ENCODE assay signal across 14 cellular contexts in the genomic region with DNA sequence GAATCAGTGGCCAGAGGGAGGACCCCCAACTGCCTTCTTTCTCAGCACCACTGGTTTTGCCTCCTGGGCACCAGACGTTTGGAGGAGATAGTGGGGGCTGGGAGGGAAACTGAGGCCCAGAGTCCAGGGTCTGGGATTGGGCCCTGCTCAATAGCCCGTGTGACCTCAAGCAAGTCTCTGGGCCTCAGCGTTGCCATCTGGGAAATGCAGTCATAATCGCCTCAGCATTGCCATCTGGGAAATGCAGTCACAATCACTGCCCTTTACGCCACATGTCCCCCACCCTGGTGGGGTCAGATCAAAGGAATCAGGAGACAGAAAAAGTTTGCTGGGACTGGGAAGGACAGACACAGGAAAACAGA. TPM values are rescaled to one million over a fixed set of nuclear protein-coding genes. Genes with fewer than 3 reads are reported as not detected.
DNase-seq lines count a peak whose midpoint lies in the region; ATAC-seq, FAIRE-seq and TF ChIP-seq lines count a peak whose summit lies in the region.
"Had no signal": no experiment of that assay in that cellular context is flagged by ENCODE, and none has a peak within 500 bp of the region (broad histone marks: within the 10 kb centered on the region; RNA-seq: fewer than 3 reads in every experiment).

No MANE protein-coding gene starts in this region.

- CTCF ChIA-PET in CD4-positive, alpha-beta memory T cell (lab: Charles Lee; ENCODE audit: partially characterized antibody): interaction anchor here (1.3 to 3.0 kb wide), 4 partner anchors 8 to 93 kb away, joined by 5 to 25 read pairs (median 9); partner anchors contain the start of genes CDK9 and TOR2A

- no peaks in the 10 kb centered on the region for H3K27me3 Mint-ChIP-seq in CD4-positive, alpha-beta memory T cell
- H3K27me3 Mint-ChIP-seq in natural killer cell treated with Interleukin-12 subunit alpha and Interleukin-12 subunit beta and Interleukin-15 and Interleukin-18, amount 100 ng/mL, for 72 hours: no peaks in the 10 kb centered on the region

- H3K27ac Mint-ChIP-seq in CD4-positive, alpha-beta memory T cell: peak overlapping the region; percentile 96 to 98 (median 97)
- peak overlapping the region; percentile 92 to 98 for H3K27ac Mint-ChIP-seq in activated naive CD4-positive, alpha-beta T cell treated with anti-CD3 and anti-CD28 coated beads, Interleukin-2, amount 50 U/mL, for 72 hours
- peak overlapping the region; percentile 88 to 91 for H3K27ac Mint-ChIP-seq in natural killer cell treated with Interleukin-12 subunit alpha and Interleukin-12 subunit beta and Interleukin-15 and Interleukin-18, amount 100 ng/mL, for 72 hours
- H3K27ac Mint-ChIP-seq: WTC11 had no signal

- intact Hi-C loops in CD4-positive, alpha-beta memory T cell (cut with micrococcal nuclease): loop anchor here (1.0 kb wide), 1 partner anchor 8 kb away; no protein-coding TSS in a partner anchor

- ATAC-seq in activated naive CD4-positive, alpha-beta T cell treated with anti-CD3 and anti-CD28 coated beads, Interleukin-2, amount 50 U/mL, for 72 hours: no peak
- ATAC-seq in natural killer cell treated with Interleukin-12 subunit alpha and Interleukin-12 subunit beta and Interleukin-15 and Interleukin-18, amount 100 ng/mL, for 72 hours: no peak
- ATAC-seq in GM21515 (IDR thresholded peaks at IDR 0.05; ENCODE audit: unreplicated experiment): no peak

- no peaks in the 10 kb centered on the region for H3K9me3 Mint-ChIP-seq in CD4-positive, alpha-beta memory T cell
- no peaks in the 10 kb centered on the region for H3K9me3 Mint-ChIP-seq in activated naive CD4-positive, alpha-beta T cell treated with anti-CD3 and anti-CD28 coated beads, Interleukin-2, amount 50 U/mL, for 72 hours
- no peaks in the 10 kb centered on the region for H3K9me3 Mint-ChIP-seq in natural killer cell treated with Interleukin-12 subunit alpha and Interleukin-12 subunit beta and Interleukin-15 and Interleukin-18, amount 100 ng/mL, for 72 hours
- H3K9me3 Mint-ChIP-seq: WTC11 had no signal

- no peaks in the 10 kb centered on the region for H3K27me3 ChIP-seq in CD4-positive, alpha-beta memory T cell (ENCODE audit: insufficient read depth, low read length)
- no peaks in the 10 kb centered on the region for H3K27me3 ChIP-seq in HL-60 (ENCODE audit: insufficient read depth, poor library complexity, severe bottlenecking)

- no peak for DNase-seq in CD4-positive, alpha-beta memory T cell
- DNase-seq in HL-60 (ENCODE audit: low read depth in 1 of 2, low spot score in 1 of 2) (no peak), NOMO-1 (lab: John Stamatoyannopoulos, UW; ENCODE audit: unreplicated experiment in 2 of 2) (no peak), urothelium cell line (ENCODE audit: low spot score) (no peak), putamen (ENCODE audit: low spot score) (no peak)
- no peak for DNase-seq in activated naive CD4-positive, alpha-beta T cell treated with anti-CD3 and anti-CD28 coated beads, Interleukin-2, amount 50 U/mL, for 72 hours (ENCODE audit: low spot score in 2 of 2)
- no peak for DNase-seq in natural killer cell treated with Interleukin-12 subunit alpha and Interleukin-12 subunit beta and Interleukin-15 and Interleukin-18, amount 100 ng/mL, for 72 hours (ENCODE audit: low spot score)
- DNase-seq: Calu3, kidney, NCI-H2081 treated with DMSO at 0.1 percent for 48 hours had no signal

- POLR2A ChIA-PET in CD4-positive, alpha-beta memory T cell (lab: Charles Lee; ENCODE audit: partially characterized antibody): interaction anchor here (1.0 to 15.3 kb wide), 11 partner anchors 7 to 291 kb away, joined by 3 to 377 read pairs (median 4); partner anchors contain the start of genes CDK9, ENG, NAIF1 and SH2D3C

- peaks cover 0 to 36% of the 10 kb centered on the region in 2 donors for H3K36me3 Mint-ChIP-seq in CD4-positive, alpha-beta memory T cell
- H3K36me3 Mint-ChIP-seq in activated naive CD4-positive, alpha-beta T cell treated with anti-CD3 and anti-CD28 coated beads, Interleukin-2, amount 50 U/mL, for 72 hours: peaks cover 26 to 27% of the 10 kb centered on the region in 2 donors
- H3K36me3 Mint-ChIP-seq in natural killer cell treated with Interleukin-12 subunit alpha and Interleukin-12 subunit beta and Interleukin-15 and Interleukin-18, amount 100 ng/mL, for 72 hours: peaks cover 4% of the 10 kb centered on the region
- H3K36me3 Mint-ChIP-seq: brain, WTC11 had no signal

- H3K36me3 ChIP-seq in CD4-positive, alpha-beta memory T cell (ENCODE audit: insufficient read depth, low read length): peaks cover 19% of the 10 kb centered on the region
- H3K36me3 ChIP-seq: prostate gland had no signal

- no peaks in the 10 kb centered on the region for H3K9me3 ChIP-seq in CD4-positive, alpha-beta memory T cell (ENCODE audit: control insufficient read depth in 1 of 2, low read length in 2 of 2)
- H3K9me3 ChIP-seq: prostate gland had no signal

- H3K4me1 Mint-ChIP-seq in CD4-positive, alpha-beta memory T cell: peaks cover 17 to 69% (median 48%) of the 10 kb centered on the region in 4 donors
- peaks cover 39 to 43% of the 10 kb centered on the region in 2 donors for H3K4me1 Mint-ChIP-seq in natural killer cell treated with Interleukin-12 subunit alpha and Interleukin-12 subunit beta and Interleukin-15 and Interleukin-18, amount 100 ng/mL, for 72 hours (ENCODE audit: low read depth in 2 of 2)

- no peak for TF ChIP-seq CTCF in HL-60 (IDR thresholded peaks at IDR 0.05; ENCODE audit: insufficient read depth, low read length)

- H3K4me3 ChIP-seq in CD4-positive, alpha-beta memory T cell (ENCODE audit: low read length in 2 of 2): peak overlapping the region; percentile 63 to 97
- peak overlapping the region; percentile 80 for H3K4me3 ChIP-seq in HL-60 (replicated peaks; ENCODE audit: insufficient read depth, low read length)
- H3K4me3 ChIP-seq: prostate gland had no signal

- H3K27ac ChIP-seq in CD4-positive, alpha-beta memory T cell (ENCODE audit: low read depth, low read length): peak overlapping the region; percentile 91
- H3K27ac ChIP-seq in HL-60 (replicated peaks): peak overlapping the region; percentile 73
- H3K27ac ChIP-seq: prostate gland had no signal

- H3K4me1 ChIP-seq in CD4-positive, alpha-beta memory T cell (ENCODE audit: insufficient read depth, low read length): peaks cover 79% of the 10 kb centered on the region
- H3K4me1 ChIP-seq: prostate gland had no signal

- H3K4me3 Mint-ChIP-seq in CD4-positive, alpha-beta memory T cell: peak overlapping the region; percentile 99 to 100 (median 100)
- H3K4me3 Mint-ChIP-seq in natural killer cell treated with Interleukin-12 subunit alpha and Interleukin-12 subunit beta and Interleukin-15 and Interleukin-18, amount 100 ng/mL, for 72 hours: peak overlapping the region; percentile 98
- H3K4me3 Mint-ChIP-seq: WTC11 had no signal

- no peak for FAIRE-seq in urothelium cell line (lab: Jason Lieb, UNC)
- FAIRE-seq: kidney had no signal

RNA-seq across cellular contexts. Expression of gene SH2D3C, which starts 1.6 kb away (rescaled TPM):
- total RNA-seq in CD4-positive, alpha-beta memory T cell: 10 to 100 TPM; 43.4 to 48.6 TPM
- polyA plus RNA-seq in CD4-positive, alpha-beta memory T cell: 10 to 100 TPM in 1 of 2 donors, 1 to 10 TPM in 1; 8.7 to 51.5 TPM
- 10 to 100 TPM; 39.3 to 39.5 TPM for total RNA-seq in activated naive CD4-positive, alpha-beta T cell treated with anti-CD3 and anti-CD28 coated beads, Interleukin-2, amount 50 U/mL, for 72 hours
- 10 to 100 TPM; 23.9 to 29.1 TPM for total RNA-seq in natural killer cell treated with Interleukin-12 subunit alpha and Interleukin-12 subunit beta and Interleukin-15 and Interleukin-18, amount 100 ng/mL, for 72 hours
- total RNA-seq: Calu3 had no signal

RNA-seq across cellular contexts. Expression of gene CDK9, which starts 8.9 kb away (rescaled TPM):
- total RNA-seq in CD4-positive, alpha-beta memory T cell: 100 to 1,000 TPM; 127 to 138 TPM
- polyA plus RNA-seq in CD4-positive, alpha-beta memory T cell: 10 to 100 TPM; 35.4 to 63.6 TPM
- total RNA-seq in activated naive CD4-positive, alpha-beta T cell treated with anti-CD3 and anti-CD28 coated beads, Interleukin-2, amount 50 U/mL, for 72 hours: 10 to 100 TPM; 74.8 to 89.3 TPM
- 100 to 1,000 TPM; 119 to 132 TPM for total RNA-seq in natural killer cell treated with Interleukin-12 subunit alpha and Interleukin-12 subunit beta and Interleukin-15 and Interleukin-18, amount 100 ng/mL, for 72 hours

RNA-seq across cellular contexts. Expression of gene FPGS, which starts 25.8 kb away (rescaled TPM):
- total RNA-seq in CD4-positive, alpha-beta memory T cell: 100 to 1,000 TPM; 100 to 101 TPM
- polyA plus RNA-seq in CD4-positive, alpha-beta memory T cell: 10 to 100 TPM; 49.4 to 54.6 TPM
- total RNA-seq in activated naive CD4-positive, alpha-beta T cell treated with anti-CD3 and anti-CD28 coated beads, Interleukin-2, amount 50 U/mL, for 72 hours: 10 to 100 TPM; 64.8 to 73.8 TPM
- total RNA-seq in natural killer cell treated with Interleukin-12 subunit alpha and Interleukin-12 subunit beta and Interleukin-15 and Interleukin-18, amount 100 ng/mL, for 72 hours: 100 to 1,000 TPM in 1 of 2 donors, 10 to 100 TPM in 1; 96.0 to 150 TPM

RNA-seq across cellular contexts. Expression of gene TOR2A, which starts 41.8 kb away (rescaled TPM):
- 10 to 100 TPM; 14.3 to 18.4 TPM for total RNA-seq in CD4-positive, alpha-beta memory T cell
- 10 to 100 TPM; 23.2 to 27.1 TPM for polyA plus RNA-seq in CD4-positive, alpha-beta memory T cell
- total RNA-seq in activated naive CD4-positive, alpha-beta T cell treated with anti-CD3 and anti-CD28 coated beads, Interleukin-2, amount 50 U/mL, for 72 hours: 10 to 100 TPM; 10.9 to 17.1 TPM
- 10 to 100 TPM; 20.4 to 31.9 TPM for total RNA-seq in natural killer cell treated with Interleukin-12 subunit alpha and Interleukin-12 subunit beta and Interleukin-15 and Interleukin-18, amount 100 ng/mL, for 72 hours
